ENCODE assay signal across 1 cellular context in the genomic region with DNA sequence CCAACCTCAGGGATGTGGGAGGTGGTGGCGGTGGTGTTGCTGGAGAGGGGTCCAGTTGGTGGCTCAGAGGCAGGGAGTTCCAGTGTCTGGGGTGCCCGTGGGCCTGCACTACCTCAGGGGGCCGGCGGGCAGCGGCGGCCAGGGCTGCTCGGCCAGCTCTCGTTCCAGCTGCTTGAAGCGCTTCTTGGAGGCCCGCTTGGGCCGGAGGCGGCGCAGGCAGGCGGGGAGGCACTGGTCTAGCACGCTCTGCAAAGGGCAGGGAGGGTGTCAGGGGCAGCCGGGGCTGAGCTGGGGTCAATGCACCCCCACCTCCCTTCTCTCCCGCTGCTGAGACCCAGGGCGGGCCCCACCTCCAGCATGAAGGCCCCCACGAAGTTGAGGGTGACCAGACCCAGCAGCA.
TF ChIP-seq lines count a peak whose summit lies in the region.

No MANE protein-coding gene starts in this region.

TF ChIP-seq in endothelial cell of umbilical vein, 7 proteins besides CTCF, POLR2A, EP300 and RAD21:
- no peak for TF ChIP-seq JUN (IDR thresholded peaks at IDR 0.05; ENCODE audit: borderline replicate concordance, insufficient read depth, insufficient read length, low read depth)
